16 cellular contexts compared by ENCODE assay signal in the genomic region with DNA sequence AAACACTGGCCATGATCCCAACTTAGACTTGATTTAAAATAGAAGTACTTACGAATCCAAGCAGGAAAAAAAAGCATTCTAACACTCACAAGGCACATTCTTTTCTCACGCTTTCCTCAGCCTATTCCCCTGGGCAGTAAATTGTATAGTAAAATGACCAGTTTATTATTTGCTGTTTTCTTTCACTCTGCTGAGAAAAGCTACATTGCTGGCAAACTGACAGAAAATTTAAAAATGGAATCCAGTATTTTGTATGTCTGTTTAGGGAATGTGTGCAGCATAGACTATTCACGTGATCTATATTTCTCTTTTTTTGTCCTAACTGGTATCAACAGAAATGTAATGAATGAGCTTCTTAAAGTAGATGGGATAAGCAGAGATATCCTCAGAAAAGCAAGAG. TPM values are rescaled to one million over a fixed set of nuclear protein-coding genes. Genes with fewer than 3 reads are reported as not detected.
DNase-seq lines count a peak whose midpoint lies in the region; TF ChIP-seq lines count a peak whose summit lies in the region.
"Had no signal": no experiment of that assay in that cellular context is flagged by ENCODE, and none has a peak within 500 bp of the region (broad histone marks: within the 10 kb centered on the region; RNA-seq: fewer than 3 reads in every experiment).

No MANE protein-coding gene starts in this region.

- no peaks in the 10 kb centered on the region for H3K27me3 ChIP-seq in neuron (ENCODE audit: insufficient read depth, low read length)
- H3K27me3 ChIP-seq in Caco-2 (replicated peaks; ENCODE audit: control insufficient read depth, insufficient read depth, low read length) = no peaks in the 10 kb centered on the region

- H3K27ac ChIP-seq in SK-N-MC = 0 out of 2 replicates have a peak overlapping the region, but pooled peaks have one; percentile 9

- H3K9me3 ChIP-seq in SK-N-MC (ENCODE audit: low read depth, low read length) (no peaks in the 10 kb centered on the region), neuron (ENCODE audit: low read length) (no peaks in the 10 kb centered on the region), Caco-2 (no peaks in the 10 kb centered on the region)

- H3K9me3 Mint-ChIP-seq in Caco-2 (ENCODE audit: unreplicated experiment) = no peaks in the 10 kb centered on the region
- H3K9me3 Mint-ChIP-seq in activated T-helper 1 cell treated with anti-CD3 and anti-CD28 coated beads, Interleukin-12 subunit alpha, Interleukin-12 subunit beta, Interleukin-2, Interleukin-4 antibody, amounts not matched to agents 30 ng/mL and 10 ng/mL and 1 ng/mL, durations not matched to agents 14 hours and 24 hours and 36 hours = no peaks in the 10 kb centered on the region

- peaks cover 29% of the 10 kb centered on the region for H3K4me1 ChIP-seq in neuron (ENCODE audit: insufficient read depth, low read length)
- H3K4me1 ChIP-seq in Caco-2 = peaks cover 13% of the 10 kb centered on the region; the same call in 1 of the 2 replicates

- no peak overlapping the region for H3K4me3 Mint-ChIP-seq in Caco-2 (ENCODE audit: unreplicated experiment)
- no peak overlapping the region for H3K4me3 Mint-ChIP-seq in activated T-helper 1 cell treated with anti-CD3 and anti-CD28 coated beads, Interleukin-12 subunit alpha, Interleukin-12 subunit beta, Interleukin-2, Interleukin-4 antibody, amounts not matched to agents 30 ng/mL and 10 ng/mL and 1 ng/mL, durations not matched to agents 14 hours and 24 hours and 36 hours
- H3K4me3 Mint-ChIP-seq: H9 had no signal

- H3K4me1 Mint-ChIP-seq in Caco-2 (ENCODE audit: low read depth, unreplicated experiment) = no peaks in the 10 kb centered on the region
- peaks cover 15% of the 10 kb centered on the region for H3K4me1 Mint-ChIP-seq in activated T-helper 1 cell treated with anti-CD3 and anti-CD28 coated beads, Interleukin-12 subunit alpha, Interleukin-12 subunit beta, Interleukin-2, Interleukin-4 antibody, amounts not matched to agents 30 ng/mL and 10 ng/mL and 1 ng/mL, durations not matched to agents 14 hours and 24 hours and 36 hours (ENCODE audit: low read depth)

- H3K27me3 Mint-ChIP-seq in Caco-2 (ENCODE audit: insufficient read depth, unreplicated experiment) = no peaks in the 10 kb centered on the region
- H3K27me3 Mint-ChIP-seq in activated T-helper 1 cell treated with anti-CD3 and anti-CD28 coated beads, Interleukin-12 subunit alpha, Interleukin-12 subunit beta, Interleukin-2, Interleukin-4 antibody, amounts not matched to agents 30 ng/mL and 10 ng/mL and 1 ng/mL, durations not matched to agents 14 hours and 24 hours and 36 hours (ENCODE audit: insufficient read depth) = peaks cover 45% of the 10 kb centered on the region

- H3K4me3 ChIP-seq in SK-N-MC = no peak overlapping the region
- no peak overlapping the region for H3K4me3 ChIP-seq in neuron (ENCODE audit: low read length)
- no peak overlapping the region for H3K4me3 ChIP-seq in Caco-2 (ENCODE audit: low read depth, low read length)

- intact Hi-C loops in Caco-2 (cut with micrococcal nuclease; ENCODE audit: unreplicated experiment) = no loop called here
- intact Hi-C loops in activated T-helper 1 cell treated with anti-CD3 and anti-CD28 coated beads, Interleukin-12 subunit alpha, Interleukin-12 subunit beta, Interleukin-2, Interleukin-4 antibody, amounts not matched to agents 30 ng/mL and 10 ng/mL and 1 ng/mL, durations not matched to agents 14 hours and 24 hours and 36 hours (cut with micrococcal nuclease) = loop anchor here (10.0 kb wide), 1 partner anchor 829 kb away; the partner anchor contains the start of gene CD302

- peak; percentile 50 for DNase-seq in NCI-H446 treated with DMSO at 0.1 percent for 48 hours (lab: John Stamatoyannopoulos, UW)
- no peak for DNase-seq in SK-N-MC (ENCODE audit: low read depth, low spot score)
- peak; percentile 94 for DNase-seq in foreskin melanocyte
- DNase-seq in Caco-2 = no peak
- no peak for DNase-seq in NCI-H524 (lab: John Stamatoyannopoulos, UW)
- DNase-seq in activated T-helper 1 cell treated with anti-CD3 and anti-CD28 coated beads, Interleukin-12 subunit alpha, Interleukin-12 subunit beta, Interleukin-2, Interleukin-4 antibody, amounts not matched to agents 30 ng/mL and 10 ng/mL and 1 ng/mL, durations not matched to agents 14 hours and 24 hours and 36 hours (ENCODE audit: low spot score) = no peak
- DNase-seq: EL, H9, Karpas-422, MM.1S, NCI-H1105 treated with DMSO at 0.1 percent for 48 hours, NCI-H1930, NCI-H2171, NCI-H510A, SIG-M5 had no signal

- peaks cover 10% of the 10 kb centered on the region for H3K36me3 Mint-ChIP-seq in Caco-2 (ENCODE audit: insufficient read depth, unreplicated experiment)
- no peaks in the 10 kb centered on the region for H3K36me3 Mint-ChIP-seq in activated T-helper 1 cell treated with anti-CD3 and anti-CD28 coated beads, Interleukin-12 subunit alpha, Interleukin-12 subunit beta, Interleukin-2, Interleukin-4 antibody, amounts not matched to agents 30 ng/mL and 10 ng/mL and 1 ng/mL, durations not matched to agents 14 hours and 24 hours and 36 hours (ENCODE audit: low read depth)

- no peak for TF ChIP-seq CTCF in Caco-2 (IDR thresholded peaks at IDR 0.05; ENCODE audit: insufficient read depth in 1 of 2, low read depth in 1 of 2, low read length in 1 of 2, severe bottlenecking in 1 of 2, unreplicated experiment in 1 of 2)

- H2AFZ ChIP-seq in neuron (ENCODE audit: low read depth, low read length) = peak overlapping the region; percentile 91

- peak overlapping the region; percentile 42 for H3K9ac ChIP-seq in SK-N-MC (ENCODE audit: insufficient read length)

- CTCF ChIA-PET in Caco-2 (lab: Charles Lee) = no interaction called here

- H3K36me3 ChIP-seq in SK-N-MC (ENCODE audit: insufficient read depth, low read length) = no peaks in the 10 kb centered on the region
- H3K36me3 ChIP-seq in neuron (ENCODE audit: insufficient read depth, low read length) = no peaks in the 10 kb centered on the region
- H3K36me3 ChIP-seq in Caco-2 (ENCODE audit: control insufficient read depth, insufficient read depth, low read length) = no peaks in the 10 kb centered on the region

- no peak overlapping the region for H3K27ac Mint-ChIP-seq in Caco-2 (ENCODE audit: unreplicated experiment)
- no peak overlapping the region for H3K27ac Mint-ChIP-seq in activated T-helper 1 cell treated with anti-CD3 and anti-CD28 coated beads, Interleukin-12 subunit alpha, Interleukin-12 subunit beta, Interleukin-2, Interleukin-4 antibody, amounts not matched to agents 30 ng/mL and 10 ng/mL and 1 ng/mL, durations not matched to agents 14 hours and 24 hours and 36 hours
- H3K27ac Mint-ChIP-seq: H9 had no signal

- POLR2A ChIA-PET in Caco-2 (lab: Charles Lee) = interaction anchor here (0.6 kb wide), 1 partner anchor 650 kb away, joined by 3 read pairs; no protein-coding TSS in a partner anchor

- no TSS peak for BruUV-seq in Caco-2 (replicated peaks; lab: Mats Ljungman, UMichigan)

RNA-seq across cellular contexts. Expression of gene TANC1, which starts 2.7 kb away (rescaled TPM):
- total RNA-seq in Caco-2 (2022) = 21.1 and 23.0 TPM in 2 replicates
- 0.37 and 0.47 TPM in 2 replicates for total RNA-seq in activated T-helper 1 cell treated with anti-CD3 and anti-CD28 coated beads, Interleukin-12 subunit alpha, Interleukin-12 subunit beta, Interleukin-2, Interleukin-4 antibody, amounts not matched to agents 30 ng/mL and 10 ng/mL and 1 ng/mL, durations not matched to agents 14 hours and 24 hours and 36 hours

Comparison
In these comparisons a context has a peak if more than half of its experiments do, and no peak if none do; other contexts are left out.
1. DNase-seq: peak in NCI-H446 treated with DMSO at 0.1 percent for 48 hours (single experiment) and foreskin melanocyte (single experiment); none in SK-N-MC (single experiment), Caco-2 (0 of 2), NCI-H524 (0 of 2) and activated T-helper 1 cell treated with anti-CD3 and anti-CD28 coated beads, Interleukin-12 subunit alpha, Interleukin-12 subunit beta, Interleukin-2, Interleukin-4 antibody, amounts not matched to agents 30 ng/mL and 10 ng/mL and 1 ng/mL, durations not matched to agents 14 hours and 24 hours and 36 hours (single experiment).
2. RNA of gene TANC1, which starts 2.7 kb away (total RNA-seq): 21.1 to 23.0 TPM in Caco-2; 0.37 to 0.47 TPM in activated T-helper 1 cell treated with anti-CD3 and anti-CD28 coated beads, Interleukin-12 subunit alpha, Interleukin-12 subunit beta, Interleukin-2, Interleukin-4 antibody, amounts not matched to agents 30 ng/mL and 10 ng/mL and 1 ng/mL, durations not matched to agents 14 hours and 24 hours and 36 hours; every median in the first group is over 10 times any median in the second.